ENCODE assay signal across 8 cellular contexts in the genomic region with DNA sequence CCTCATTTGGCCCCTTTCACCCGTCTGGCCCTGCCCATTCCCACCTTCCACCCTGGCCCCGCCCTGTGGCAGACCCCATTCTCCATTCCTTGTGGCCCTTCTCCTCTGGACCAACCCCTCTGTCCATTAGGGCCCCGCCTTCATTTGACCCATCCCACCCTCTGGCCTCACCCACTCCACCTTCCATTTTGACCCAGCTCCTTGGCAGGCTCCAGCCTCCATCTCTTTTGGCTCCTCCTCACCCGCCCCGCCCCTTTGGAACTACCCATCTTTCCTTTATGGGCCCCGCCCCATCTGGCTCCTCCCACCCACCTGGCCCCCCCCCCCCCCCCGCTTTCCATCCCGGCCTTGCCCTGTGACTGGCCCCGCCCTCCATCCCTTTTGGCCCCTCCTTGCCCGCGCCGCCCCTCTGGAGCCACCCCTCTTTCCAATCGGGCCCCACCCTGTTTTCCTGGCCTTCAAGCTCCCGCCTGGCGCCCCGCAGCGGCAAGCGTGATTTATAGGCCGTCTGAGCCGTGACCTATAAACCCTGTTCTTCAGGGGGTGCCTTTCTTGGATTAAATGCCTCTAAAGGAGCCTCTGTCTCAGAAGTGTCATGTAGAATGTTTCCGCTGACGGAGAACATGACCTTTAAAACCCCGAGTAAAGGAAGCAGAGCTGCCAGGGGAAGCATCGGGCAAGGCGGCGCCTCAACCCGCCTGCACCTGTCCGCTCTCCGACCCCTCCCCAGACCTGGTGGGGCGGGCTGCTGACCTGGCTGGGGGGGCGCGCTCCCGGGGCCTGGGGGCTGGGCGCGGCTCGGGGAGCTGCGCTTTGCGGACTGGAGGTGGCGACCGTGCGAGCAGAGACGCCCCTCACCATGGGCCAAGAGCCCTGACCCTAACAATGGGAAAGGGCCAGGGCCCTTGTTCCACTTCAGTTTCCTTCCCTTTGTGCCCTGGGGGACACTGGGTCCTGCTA.
DNase-seq lines count a peak whose midpoint lies in the region; ATAC-seq lines count a peak whose summit lies in the region.

No MANE protein-coding gene starts in this region.

- no peaks in the 10 kb centered on the region for H3K9me3 ChIP-seq in HUES48 (ENCODE audit: control insufficient read depth, insufficient read depth, low read length)

- H3K27me3 ChIP-seq in HUES48 (ENCODE audit: control insufficient read depth, insufficient read depth, low read length) (no peaks in the 10 kb centered on the region), mesendoderm (ENCODE audit: insufficient read depth, low read length, poor library complexity) (no peaks in the 10 kb centered on the region)

- H2BK5ac ChIP-seq in mesendoderm (ENCODE audit: low read length): no peak overlapping the region

- peak overlapping the region; percentile 65 for H3K4me2 ChIP-seq in mesendoderm (ENCODE audit: low read length)

- H3K36me3 Mint-ChIP-seq in T-cell: no peaks in the 10 kb centered on the region
- peaks cover 2 to 7% of the 10 kb centered on the region in 2 donors for H3K36me3 Mint-ChIP-seq in stimulated activated naive B cell treated with anti-CD40 and anti-IgM and Interleukin-4, amounts not matched to agents 10 μg/mL and 1 μg/mL and 100 μg/mL, for 72 hours

- no peak overlapping the region for H3K4ac ChIP-seq in mesendoderm (ENCODE audit: low read depth, low read length)

- no peaks in the 10 kb centered on the region for H3K9me3 Mint-ChIP-seq in T-cell
- H3K9me3 Mint-ChIP-seq in stimulated activated naive B cell treated with anti-CD40 and anti-IgM and Interleukin-4, amounts not matched to agents 10 μg/mL and 1 μg/mL and 100 μg/mL, for 72 hours: peaks cover 0 to 4% of the 10 kb centered on the region in 2 donors

- H2AK5ac ChIP-seq in mesendoderm (ENCODE audit: low read length): no peak overlapping the region

- peaks cover 22% of the 10 kb centered on the region; the same call in 1 of the 2 replicates for H3K4me1 ChIP-seq in HUES48 (ENCODE audit: control insufficient read depth, insufficient read depth, low read length)
- no peaks in the 10 kb centered on the region for H3K4me1 ChIP-seq in mesendoderm (ENCODE audit: control insufficient read depth, low read depth, low read length)

- no CpG with 5 or more reads among the region's 42 CpGs for WGBS in mesendoderm (ENCODE audit: extremely low coverage, insufficient coverage, low lambda C conversion rate)

- H3K27ac Mint-ChIP-seq in T-cell: no peak overlapping the region
- H3K27ac Mint-ChIP-seq in stimulated activated naive B cell treated with anti-CD40 and anti-IgM and Interleukin-4, amounts not matched to agents 10 μg/mL and 1 μg/mL and 100 μg/mL, for 72 hours: peak overlapping the region; percentile 87

- no peaks in the 10 kb centered on the region for H3K36me3 ChIP-seq in HUES48 (ENCODE audit: control insufficient read depth, insufficient read depth, low read length)
- H3K36me3 ChIP-seq in mesendoderm (ENCODE audit: control insufficient read depth, insufficient read depth, low read length): no peaks in the 10 kb centered on the region

- POLR2A ChIA-PET in T-cell (lab: Charles Lee): no interaction called here

- H3K4me1 Mint-ChIP-seq in T-cell: peaks cover 18 to 32% (median 25%) of the 10 kb centered on the region in 3 donors
- peaks cover 19 to 40% of the 10 kb centered on the region in 2 donors for H3K4me1 Mint-ChIP-seq in stimulated activated naive B cell treated with anti-CD40 and anti-IgM and Interleukin-4, amounts not matched to agents 10 μg/mL and 1 μg/mL and 100 μg/mL, for 72 hours

- no peak overlapping the region for H2BK15ac ChIP-seq in mesendoderm (replicated peaks; ENCODE audit: low read depth)

- no peak overlapping the region for H3K23ac ChIP-seq in mesendoderm (ENCODE audit: low read length)

- peak overlapping the region; percentile 45 for H3K56ac ChIP-seq in mesendoderm (ENCODE audit: low read length)

- no peaks in the 10 kb centered on the region for H3K79me1 ChIP-seq in mesendoderm (ENCODE audit: low read length)

- H3K9ac ChIP-seq in HUES48 (ENCODE audit: low read depth, low read length): peak overlapping the region; percentile 49; the same call in 1 of the 2 replicates
- H3K9ac ChIP-seq in mesendoderm (ENCODE audit: low read length): peak overlapping the region; percentile 35

- H3K27me3 Mint-ChIP-seq in T-cell: peaks cover 20 to 60% of the 10 kb centered on the region in 2 donors
- H3K27me3 Mint-ChIP-seq in stimulated activated naive B cell treated with anti-CD40 and anti-IgM and Interleukin-4, amounts not matched to agents 10 μg/mL and 1 μg/mL and 100 μg/mL, for 72 hours: peaks cover 73 to 90% of the 10 kb centered on the region in 2 donors

- no peak overlapping the region for H4K8ac ChIP-seq in mesendoderm (ENCODE audit: low read depth, low read length)

- H4K5ac ChIP-seq in mesendoderm (ENCODE audit: low read length): no peak overlapping the region

- no peak overlapping the region for H2BK120ac ChIP-seq in mesendoderm (ENCODE audit: low read depth, low read length)

- peak overlapping the region; percentile 33 for H3K18ac ChIP-seq in mesendoderm (ENCODE audit: low read length)

- peak in 27 of 34 experiments; percentile 3 to 47 (median 25) for DNase-seq in T-cell
- peak; percentile 5 for DNase-seq in central memory CD4-positive, alpha-beta T cell
- no peak for DNase-seq in mesendoderm
- peak; percentile 71 for DNase-seq in stimulated activated naive B cell treated with anti-CD40 and anti-IgM and Interleukin-4, amounts not matched to agents 10 μg/mL and 1 μg/mL and 100 μg/mL, for 72 hours
- DNase-seq in NCI-H446 treated with DMSO at 0.1 percent for 48 hours (lab: John Stamatoyannopoulos, UW): no peak
- no peak for DNase-seq in OCI-M2 (lab: John Stamatoyannopoulos, UW; ENCODE audit: unreplicated experiment)
- no peak for DNase-seq in NCI-H1092 (lab: John Stamatoyannopoulos, UW)

- ATAC-seq in T-cell (replicated peaks in 1 of 4): peak; percentile 35 to 68 (median 60)
- peak; percentile 71 to 72 for ATAC-seq in stimulated activated naive B cell treated with anti-CD40 and anti-IgM and Interleukin-4, amounts not matched to agents 10 μg/mL and 1 μg/mL and 100 μg/mL, for 72 hours (replicated peaks)

- CTCF ChIA-PET in T-cell (lab: Charles Lee): interaction anchor here in 1 of 2 donors (0.6 kb wide), 1 partner anchor 80 kb away, joined by 3 read pairs; no protein-coding TSS in a partner anchor

- H3K4me3 ChIP-seq in HUES48 (ENCODE audit: low read depth, low read length) (peak overlapping the region; percentile 73), mesendoderm (ENCODE audit: low read length) (peak overlapping the region; percentile 12)

- no peaks in the 10 kb centered on the region for H3K79me2 ChIP-seq in mesendoderm (ENCODE audit: control insufficient read depth, insufficient read depth, low read length)

- peak overlapping the region; percentile 85 for H3K27ac ChIP-seq in HUES48 (ENCODE audit: low read depth, low read length)
- H3K27ac ChIP-seq in mesendoderm (ENCODE audit: low read depth, low read length): no peak overlapping the region

- peak overlapping the region; percentile 65 to 74 (median 67) for H3K4me3 Mint-ChIP-seq in T-cell
- H3K4me3 Mint-ChIP-seq in stimulated activated naive B cell treated with anti-CD40 and anti-IgM and Interleukin-4, amounts not matched to agents 10 μg/mL and 1 μg/mL and 100 μg/mL, for 72 hours: peak overlapping the region; percentile 79 to 94

Comparison
In these comparisons a context has a peak if more than half of its experiments do, and no peak if none do; other contexts are left out.
1. DNase-seq: peak in T-cell (27 of 34), central memory CD4-positive, alpha-beta T cell (single experiment) and stimulated activated naive B cell treated with anti-CD40 and anti-IgM and Interleukin-4, amounts not matched to agents 10 μg/mL and 1 μg/mL and 100 μg/mL, for 72 hours (single experiment); none in mesendoderm (single experiment), NCI-H446 treated with DMSO at 0.1 percent for 48 hours (single experiment), OCI-M2 (single experiment) and NCI-H1092 (single experiment).